In the genomic region with DNA sequence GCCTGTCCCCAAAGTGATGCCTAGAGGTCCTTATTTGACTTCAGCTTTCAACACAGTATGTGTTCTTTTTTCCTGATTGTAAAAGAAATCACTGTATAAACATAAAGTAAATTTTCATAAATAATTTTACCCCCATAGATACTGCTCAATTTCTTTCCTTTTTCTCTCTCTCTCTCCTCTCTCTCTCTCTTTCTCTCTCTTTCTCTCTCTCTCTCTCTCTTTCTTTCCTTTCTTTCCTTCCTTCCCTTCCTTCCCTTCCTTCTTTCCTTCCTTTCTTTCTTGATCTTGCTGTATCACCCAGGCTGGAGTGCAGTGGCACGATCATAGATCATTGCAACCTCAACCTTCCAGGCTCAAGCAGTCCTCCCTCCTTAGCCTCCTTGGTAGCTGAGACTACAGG, we compare ENCODE assay signal across 2 cellular contexts.
A peak's percentile ranks its signal among the peaks of the same experiment; 100 is the strongest.
TF ChIP-seq lines count a peak whose summit lies in the region.

No MANE protein-coding gene starts in this region.

TF ChIP-seq in HEK293, 187 proteins besides CTCF, POLR2A, EP300 and RAD21 (continued from another document):
- TF ChIP-seq ZNF239 (tag by site-specific recombination; IDR thresholded peaks at IDR 0.05): no peak
- TF ChIP-seq ZNF121 (tag by site-specific recombination; IDR thresholded peaks at IDR 0.05): no peak
- peak; percentile 42; the same call in 1 of the 2 replicates for TF ChIP-seq ZNF366 (tag by site-specific recombination; conservative IDR thresholded peaks at IDR 0.05)
- TF ChIP-seq ZNF596 (tag by site-specific recombination; IDR thresholded peaks at IDR 0.05): peak; percentile 91
- TF ChIP-seq, protein P1, sequence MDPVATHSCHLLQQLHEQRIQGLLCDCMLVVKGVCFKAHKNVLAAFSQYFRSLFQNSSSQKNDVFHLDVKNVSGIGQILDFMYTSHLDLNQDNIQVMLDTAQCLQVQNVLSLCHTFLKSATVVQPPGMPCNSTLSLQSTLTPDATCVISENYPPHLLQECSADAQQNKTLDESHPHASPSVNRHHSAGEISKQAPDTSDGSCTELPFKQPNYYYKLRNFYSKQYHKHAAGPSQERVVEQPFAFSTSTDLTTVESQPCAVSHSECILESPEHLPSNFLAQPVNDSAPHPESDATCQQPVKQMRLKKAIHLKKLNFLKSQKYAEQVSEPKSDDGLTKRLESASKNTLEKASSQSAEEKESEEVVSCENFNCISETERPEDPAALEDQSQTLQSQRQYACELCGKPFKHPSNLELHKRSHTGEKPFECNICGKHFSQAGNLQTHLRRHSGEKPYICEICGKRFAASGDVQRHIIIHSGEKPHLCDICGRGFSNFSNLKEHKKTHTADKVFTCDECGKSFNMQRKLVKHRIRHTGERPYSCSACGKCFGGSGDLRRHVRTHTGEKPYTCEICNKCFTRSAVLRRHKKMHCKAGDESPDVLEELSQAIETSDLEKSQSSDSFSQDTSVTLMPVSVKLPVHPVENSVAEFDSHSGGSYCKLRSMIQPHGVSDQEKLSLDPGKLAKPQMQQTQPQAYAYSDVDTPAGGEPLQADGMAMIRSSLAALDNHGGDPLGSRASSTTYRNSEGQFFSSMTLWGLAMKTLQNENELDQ (tag by site-specific recombination; IDR thresholded peaks at IDR 0.05; ENCODE audit: low read depth): no peak
- TF ChIP-seq ZNF510 (tag by site-specific recombination; IDR thresholded peaks at IDR 0.05; ENCODE audit: insufficient replicate concordance): no peak
- no peak for TF ChIP-seq KLF1 (tag by site-specific recombination; IDR thresholded peaks at IDR 0.05)

TF ChIP-seq in K562, 482 proteins besides CTCF, POLR2A, EP300 and RAD21:
- TF ChIP-seq, protein P2, sequence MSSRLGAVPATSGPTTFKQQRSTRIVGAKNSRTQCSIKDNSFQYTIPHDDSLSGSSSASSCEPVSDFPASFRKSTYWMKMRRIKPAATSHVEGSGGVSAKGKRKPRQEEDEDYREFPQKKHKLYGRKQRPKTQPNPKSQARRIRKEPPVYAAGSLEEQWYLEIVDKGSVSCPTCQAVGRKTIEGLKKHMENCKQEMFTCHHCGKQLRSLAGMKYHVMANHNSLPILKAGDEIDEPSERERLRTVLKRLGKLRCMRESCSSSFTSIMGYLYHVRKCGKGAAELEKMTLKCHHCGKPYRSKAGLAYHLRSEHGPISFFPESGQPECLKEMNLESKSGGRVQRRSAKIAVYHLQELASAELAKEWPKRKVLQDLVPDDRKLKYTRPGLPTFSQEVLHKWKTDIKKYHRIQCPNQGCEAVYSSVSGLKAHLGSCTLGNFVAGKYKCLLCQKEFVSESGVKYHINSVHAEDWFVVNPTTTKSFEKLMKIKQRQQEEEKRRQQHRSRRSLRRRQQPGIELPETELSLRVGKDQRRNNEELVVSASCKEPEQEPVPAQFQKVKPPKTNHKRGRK (tag; IDR thresholded peaks at IDR 0.05): 0 out of 2 replicates have a peak, but pooled peaks have one; percentile 31
- TF ChIP-seq U2AF1 (optimal IDR thresholded peaks at IDR 0.05; ENCODE audit: low read depth, low read length): no peak
